ENCODE assay signal across 8 cellular contexts in genomic region chr11:68038718-68039525, GRCh38. TPM values are rescaled to one million over a fixed set of nuclear protein-coding genes. Genes with fewer than 3 reads are reported as not detected.
DNase-seq lines count a peak whose midpoint lies in the region; ATAC-seq, FAIRE-seq and TF ChIP-seq lines count a peak whose summit lies in the region.

A gene with protein sequence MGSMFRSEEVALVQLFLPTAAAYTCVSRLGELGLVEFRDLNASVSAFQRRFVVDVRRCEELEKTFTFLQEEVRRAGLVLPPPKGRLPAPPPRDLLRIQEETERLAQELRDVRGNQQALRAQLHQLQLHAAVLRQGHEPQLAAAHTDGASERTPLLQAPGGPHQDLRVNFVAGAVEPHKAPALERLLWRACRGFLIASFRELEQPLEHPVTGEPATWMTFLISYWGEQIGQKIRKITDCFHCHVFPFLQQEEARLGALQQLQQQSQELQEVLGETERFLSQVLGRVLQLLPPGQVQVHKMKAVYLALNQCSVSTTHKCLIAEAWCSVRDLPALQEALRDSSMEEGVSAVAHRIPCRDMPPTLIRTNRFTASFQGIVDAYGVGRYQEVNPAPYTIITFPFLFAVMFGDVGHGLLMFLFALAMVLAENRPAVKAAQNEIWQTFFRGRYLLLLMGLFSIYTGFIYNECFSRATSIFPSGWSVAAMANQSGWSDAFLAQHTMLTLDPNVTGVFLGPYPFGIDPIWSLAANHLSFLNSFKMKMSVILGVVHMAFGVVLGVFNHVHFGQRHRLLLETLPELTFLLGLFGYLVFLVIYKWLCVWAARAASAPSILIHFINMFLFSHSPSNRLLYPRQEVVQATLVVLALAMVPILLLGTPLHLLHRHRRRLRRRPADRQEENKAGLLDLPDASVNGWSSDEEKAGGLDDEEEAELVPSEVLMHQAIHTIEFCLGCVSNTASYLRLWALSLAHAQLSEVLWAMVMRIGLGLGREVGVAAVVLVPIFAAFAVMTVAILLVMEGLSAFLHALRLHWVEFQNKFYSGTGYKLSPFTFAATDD (plus strand): TSS chr11:68039025. CDS start chr11:68041272, 2,247 bp downstream.

- peak within 1 kb of the TSS; percentile 46 for H3K4me3 ChIP-seq in A673 (ENCODE audit: low read depth, low read length, poor library complexity, severe bottlenecking)
- H3K4me3 ChIP-seq in lower lobe of right lung, result peak within 1 kb of the TSS; percentile 98

- peak within 1 kb of the TSS; percentile 72 for H3K27ac ChIP-seq in A673 (ENCODE audit: low read depth, low read length, poor library complexity, severe bottlenecking)
- peak within 1 kb of the TSS; percentile 93 for H3K27ac ChIP-seq in lower lobe of right lung

- TF ChIP-seq CTCF in A673 (conservative IDR thresholded peaks at IDR 0.05; ENCODE audit: low read depth, low read length) (no peak), lower lobe of right lung (IDR thresholded peaks at IDR 0.05) (no peak)

- peaks cover 26% of the 10 kb centered on the region for H3K4me1 ChIP-seq in A673 (ENCODE audit: insufficient read depth, low read length, poor library complexity, severe bottlenecking)
- peaks cover 63% of the 10 kb centered on the region for H3K4me1 ChIP-seq in lower lobe of right lung

- intact Hi-C loops in A673 (cut with micrococcal nuclease; ENCODE audit: unreplicated experiment) (loop anchor here (10.0 kb wide), 1 partner anchor 166 kb away; no protein-coding TSS in a partner anchor), lower lobe of right lung (cut with DNase I) (no loop called here)

- POLR2A ChIA-PET in A673 (lab: Charles Lee; ENCODE audit: low non-redundant PET), result no interaction called here

- H3K9me3 ChIP-seq in A673 (ENCODE audit: low read depth, low read length, poor library complexity, severe bottlenecking), result no peaks in the 10 kb centered on the region
- H3K9me3 ChIP-seq in lower lobe of right lung, result no peaks in the 10 kb centered on the region

- peak; percentile 33 for FAIRE-seq in GM19239 (lab: Jason Lieb, UNC)

- peak; percentile 73 for DNase-seq in A673 (ENCODE audit: low spot score)
- peak; percentile 90 for DNase-seq in GM19239 (ENCODE audit: insufficient read length, low spot score)
- peak; percentile 55 for DNase-seq in NAMALWA (ENCODE audit: low spot score)
- peak; percentile 28 to 35 for DNase-seq in activated CD4-positive, alpha-beta T cell treated with anti-CD3 and anti-CD28 coated beads, Interleukin-2, amount 50 U/mL, for 4 hours
- DNase-seq in effector CD8-positive, alpha-beta T cell (lab: John Stamatoyannopoulos, UW), result peak; percentile 30
- peak; percentile 91 for DNase-seq in lower lobe of right lung
- DNase-seq in stimulated activated CD8-positive, alpha-beta memory T cell treated with anti-CD3 and anti-CD28 coated beads, Interleukin-12 subunit alpha, Interleukin-12 subunit beta, amount 100 ng/mL, for 24 hours (ENCODE audit: extremely low read depth), result peak; percentile 32
- no peak for DNase-seq in NCI-H1092 (lab: John Stamatoyannopoulos, UW)

- ATAC-seq in lower lobe of right lung, result peak; percentile 88 to 89

- CTCF ChIA-PET in A673 (lab: Charles Lee), result no interaction called here

- peaks cover 6% of the 10 kb centered on the region for H3K36me3 ChIP-seq in A673 (ENCODE audit: insufficient read depth, low read length, poor library complexity, severe bottlenecking)
- peaks cover 40% of the 10 kb centered on the region for H3K36me3 ChIP-seq in lower lobe of right lung

- no TSS peak for BruUV-seq in A673 (replicated peaks; lab: Mats Ljungman, UMichigan)

- H3K27me3 ChIP-seq in A673 (replicated peaks; ENCODE audit: insufficient read depth, low read depth, low read length, poor library complexity) (no peaks in the 10 kb centered on the region), lower lobe of right lung (ENCODE audit: low read depth) (no peaks in the 10 kb centered on the region)

RNA-seq across cellular contexts. Expression of the gene that starts here (rescaled TPM):
- 15.0 and 18.4 TPM in 2 replicates for total RNA-seq in A673 (2021)
- total RNA-seq in lower lobe of right lung, result 276 TPM

Comparison
In these comparisons a context has a peak if more than half of its experiments do, and no peak if none do; other contexts are left out.
1. RNA of the gene that starts here (total RNA-seq): 276 TPM in lower lobe of right lung (single experiment); 15.0 to 18.4 TPM in A673; every median in the first group is over 10 times any median in the second.